In genomic region chr2:136997550-136997949, GRCh38 we compare ENCODE assay signal across 25 cellular contexts.
DNase-seq lines count a peak whose midpoint lies in the region; ATAC-seq lines count a peak whose summit lies in the region.
"Had no signal": no experiment of that assay in that cellular context is flagged by ENCODE, and none has a peak within 500 bp of the region (broad histone marks: within the 10 kb centered on the region; RNA-seq: fewer than 3 reads in every experiment).

No MANE protein-coding gene starts in this region.

- no peaks in the 10 kb centered on the region for H3K27me3 Mint-ChIP-seq in activated naive CD4-positive, alpha-beta T cell treated with anti-CD3 and anti-CD28 coated beads, Interleukin-2, amount 10 ng/mL, durations not matched to agents 7 days and 5 days
- H3K27me3 Mint-ChIP-seq: stimulated activated memory B cell treated with anti-CD40 and anti-IgM and Interleukin-4, amounts not matched to agents 10 μg/mL and 1 μg/mL and 100 μg/mL, for 72 hours had no signal

- H3K4me1 Mint-ChIP-seq in activated naive CD4-positive, alpha-beta T cell treated with anti-CD3 and anti-CD28 coated beads, Interleukin-2, amount 10 ng/mL, durations not matched to agents 7 days and 5 days, result no peaks in the 10 kb centered on the region
- H3K4me1 Mint-ChIP-seq: activated CD4-positive, alpha-beta T cell treated with anti-CD3 and anti-CD28 coated beads for 36 hours; stimulated activated memory B cell treated with anti-CD40 and anti-IgM and Interleukin-4, amounts not matched to agents 10 μg/mL and 1 μg/mL and 100 μg/mL, for 72 hours had no signal

- no peaks in the 10 kb centered on the region for H3K36me3 Mint-ChIP-seq in activated naive CD4-positive, alpha-beta T cell treated with anti-CD3 and anti-CD28 coated beads, Interleukin-2, amount 10 ng/mL, durations not matched to agents 7 days and 5 days
- H3K36me3 Mint-ChIP-seq: activated naive CD4-positive, alpha-beta T cell treated with anti-CD3 and anti-CD28 coated beads, Interleukin-2, amount 50 U/mL, for 72 hours; stimulated activated memory B cell treated with anti-CD40 and anti-IgM and Interleukin-4, amounts not matched to agents 10 μg/mL and 1 μg/mL and 100 μg/mL, for 72 hours; type B pancreatic cell had no signal

- H3K27ac Mint-ChIP-seq in activated naive CD4-positive, alpha-beta T cell treated with anti-CD3 and anti-CD28 coated beads, Interleukin-2, amount 10 ng/mL, durations not matched to agents 7 days and 5 days, result no peak overlapping the region
- H3K27ac Mint-ChIP-seq: activated CD4-positive, alpha-beta T cell treated with anti-CD3 and anti-CD28 coated beads for 36 hours; HFFc6; stimulated activated memory B cell treated with anti-CD40 and anti-IgM and Interleukin-4, amounts not matched to agents 10 μg/mL and 1 μg/mL and 100 μg/mL, for 72 hours; type B pancreatic cell had no signal

- DNase-seq in HS-5 (ENCODE audit: low read depth), result peak; percentile 43
- DNase-seq in RPMI7951 (ENCODE audit: low read depth), result peak; percentile 78
- DNase-seq in glomerular visceral epithelial cell (ENCODE audit: extremely low spot score), result peak; percentile 17
- peak; percentile 5 for DNase-seq in stromal cell of bone marrow (ENCODE audit: low read depth)
- DNase-seq in stimulated activated CD4-positive, alpha-beta T cell treated with anti-CD3 and anti-CD28 coated beads, Interleukin-2, amount 100 ng/mL, for 48 hours, result no peak
- DNase-seq in activated naive CD4-positive, alpha-beta T cell treated with anti-CD3 and anti-CD28 coated beads, Interleukin-2, amount 10 ng/mL, durations not matched to agents 7 days and 5 days, result no peak
- DNase-seq: activated CD4-positive, alpha-beta T cell treated with anti-CD3 and anti-CD28 coated beads for 36 hours; amygdala; Caco-2; GF-D8; GOT3; HFFc6; islet precursor cell; KG1; NCI-H1417; NCI-H2029 treated with DMSO at 0.1 percent for 48 hours; NCI-H226; SJCRH30; stimulated activated CD4-positive, alpha-beta T cell treated with anti-CD3 and anti-CD28 coated beads, Interleukin-15, amount 100 ng/mL, for 24 hours; substantia nigra; T-helper 9 cell had no signal

- ATAC-seq in HG02973 (IDR thresholded peaks at IDR 0.05; ENCODE audit: unreplicated experiment), result no peak
- ATAC-seq: activated CD4-positive, alpha-beta T cell treated with anti-CD3 and anti-CD28 coated beads for 36 hours; activated naive CD4-positive, alpha-beta T cell treated with anti-CD3 and anti-CD28 coated beads, Interleukin-2, amount 50 U/mL, for 72 hours; stimulated activated memory B cell treated with anti-CD40 and anti-IgM and Interleukin-4, amounts not matched to agents 10 μg/mL and 1 μg/mL and 100 μg/mL, for 72 hours had no signal

- H3K9me3 Mint-ChIP-seq in activated naive CD4-positive, alpha-beta T cell treated with anti-CD3 and anti-CD28 coated beads, Interleukin-2, amount 10 ng/mL, durations not matched to agents 7 days and 5 days, result no peaks in the 10 kb centered on the region
- H3K9me3 Mint-ChIP-seq: activated naive CD4-positive, alpha-beta T cell treated with anti-CD3 and anti-CD28 coated beads, Interleukin-2, amount 50 U/mL, for 72 hours; HFFc6; stimulated activated memory B cell treated with anti-CD40 and anti-IgM and Interleukin-4, amounts not matched to agents 10 μg/mL and 1 μg/mL and 100 μg/mL, for 72 hours; type B pancreatic cell had no signal

- no peak overlapping the region for H3K4me3 Mint-ChIP-seq in activated naive CD4-positive, alpha-beta T cell treated with anti-CD3 and anti-CD28 coated beads, Interleukin-2, amount 10 ng/mL, durations not matched to agents 7 days and 5 days
- H3K4me3 Mint-ChIP-seq: activated CD4-positive, alpha-beta T cell treated with anti-CD3 and anti-CD28 coated beads for 36 hours; HFFc6; stimulated activated memory B cell treated with anti-CD40 and anti-IgM and Interleukin-4, amounts not matched to agents 10 μg/mL and 1 μg/mL and 100 μg/mL, for 72 hours; type B pancreatic cell had no signal

- CTCF ChIA-PET in activated naive CD4-positive, alpha-beta T cell treated with anti-CD3 and anti-CD28 coated beads, Interleukin-2, amount 10 ng/mL, durations not matched to agents 7 days and 5 days (lab: Charles Lee), result no interaction called here

Comparison
In these comparisons a context has a peak if more than half of its experiments do, and no peak if none do; other contexts are left out.
1. DNase-seq: peak in HS-5 (single experiment), RPMI7951 (single experiment), glomerular visceral epithelial cell (single experiment) and stromal cell of bone marrow (single experiment); none in stimulated activated CD4-positive, alpha-beta T cell treated with anti-CD3 and anti-CD28 coated beads, Interleukin-2, amount 100 ng/mL, for 48 hours (0 of 2) and activated naive CD4-positive, alpha-beta T cell treated with anti-CD3 and anti-CD28 coated beads, Interleukin-2, amount 10 ng/mL, durations not matched to agents 7 days and 5 days (single experiment).